ENCODE assay signal across 9 cellular contexts in the genomic region with DNA sequence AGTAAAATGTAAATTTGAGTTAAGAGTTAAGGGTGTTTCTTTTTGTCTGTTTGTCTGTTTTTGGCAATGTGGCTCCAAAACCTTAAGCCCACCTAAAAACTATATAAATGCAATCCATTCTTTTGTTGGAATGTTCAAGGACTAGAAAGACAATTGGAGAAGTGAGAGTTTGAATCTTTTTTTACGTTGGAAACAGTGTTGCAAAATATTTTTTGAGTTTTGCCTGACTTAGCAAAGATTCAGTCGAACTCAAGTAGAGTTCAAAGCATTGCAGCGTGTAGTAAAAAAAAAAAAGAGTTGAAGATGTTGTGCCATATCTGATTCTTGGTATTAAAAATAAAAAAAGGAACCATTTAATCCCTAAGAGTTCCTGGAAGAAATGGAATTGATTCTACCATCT. TPM values are rescaled to one million over a fixed set of nuclear protein-coding genes. Genes with fewer than 3 reads are reported as not detected.
DNase-seq lines count a peak whose midpoint lies in the region; ATAC-seq and TF ChIP-seq lines count a peak whose summit lies in the region.
"Had no signal": no experiment of that assay in that cellular context is flagged by ENCODE, and none has a peak within 500 bp of the region (broad histone marks: within the 10 kb centered on the region; RNA-seq: fewer than 3 reads in every experiment).

No MANE protein-coding gene starts in this region.

- peaks cover 68% of the 10 kb centered on the region for H3K27me3 Mint-ChIP-seq in stimulated activated naive CD8-positive, alpha-beta T cell treated with anti-CD3 and anti-CD28 coated beads, Interleukin-15, Interleukin-2, amounts not matched to agents 100 ng/mL and 50 ng/mL, for 24 hours
- peaks cover 83% of the 10 kb centered on the region for H3K27me3 Mint-ChIP-seq in stimulated activated naive CD8-positive, alpha-beta T cell treated with anti-CD3 and anti-CD28 coated beads, Interleukin-15, amount 100 ng/mL, for 72 hours
- H3K27me3 Mint-ChIP-seq in memory B cell: no peaks in the 10 kb centered on the region

- peaks cover 17% of the 10 kb centered on the region for H3K4me1 Mint-ChIP-seq in stimulated activated naive CD8-positive, alpha-beta T cell treated with anti-CD3 and anti-CD28 coated beads, Interleukin-15, Interleukin-2, amounts not matched to agents 100 ng/mL and 50 ng/mL, for 24 hours (ENCODE audit: low read depth)
- H3K4me1 Mint-ChIP-seq in stimulated activated naive CD8-positive, alpha-beta T cell treated with anti-CD3 and anti-CD28 coated beads, Interleukin-15, amount 100 ng/mL, for 72 hours: peaks cover 6% of the 10 kb centered on the region
- H3K4me1 Mint-ChIP-seq in memory B cell: peaks cover 50% of the 10 kb centered on the region

- WGBS in adrenal gland, 4 donors: 60 to 73% (median 70%) methylated on average over 3 of the region's 3 CpGs

- H3K4me3 Mint-ChIP-seq in stimulated activated naive CD8-positive, alpha-beta T cell treated with anti-CD3 and anti-CD28 coated beads, Interleukin-15, Interleukin-2, amounts not matched to agents 100 ng/mL and 50 ng/mL, for 24 hours: peak overlapping the region; percentile 77
- H3K4me3 Mint-ChIP-seq in stimulated activated naive CD8-positive, alpha-beta T cell treated with anti-CD3 and anti-CD28 coated beads, Interleukin-15, amount 100 ng/mL, for 72 hours: no peak overlapping the region
- peak overlapping the region; percentile 99 for H3K4me3 Mint-ChIP-seq in memory B cell

- TF ChIP-seq CTCF in adrenal gland (IDR thresholded peaks at IDR 0.05) (no peak), brain microvascular endothelial cell (IDR thresholded peaks at IDR 0.05; ENCODE audit: low read depth, low read length, missing control alignments) (no peak)

- H3K27me3 ChIP-seq in adrenal gland (peaks cover 25% of the 10 kb centered on the region), brain microvascular endothelial cell (replicated peaks) (peaks cover 22% of the 10 kb centered on the region)

- H3K4me1 ChIP-seq in adrenal gland (replicated peaks in 1 of 2): peaks cover 0 to 8% of the 10 kb centered on the region in 2 donors

- H3K9me3 Mint-ChIP-seq in stimulated activated naive CD8-positive, alpha-beta T cell treated with anti-CD3 and anti-CD28 coated beads, Interleukin-15, Interleukin-2, amounts not matched to agents 100 ng/mL and 50 ng/mL, for 24 hours: no peaks in the 10 kb centered on the region
- no peaks in the 10 kb centered on the region for H3K9me3 Mint-ChIP-seq in stimulated activated naive CD8-positive, alpha-beta T cell treated with anti-CD3 and anti-CD28 coated beads, Interleukin-15, amount 100 ng/mL, for 72 hours
- H3K9me3 Mint-ChIP-seq in memory B cell: no peaks in the 10 kb centered on the region

- H3K4me3 ChIP-seq in adrenal gland (peak overlapping the region in 1 of 4 donors; percentile 46), brain microvascular endothelial cell (ENCODE audit: low read depth, low read length) (no peak overlapping the region)

- no peaks in the 10 kb centered on the region for H3K9me3 ChIP-seq in adrenal gland (replicated peaks in 1 of 3)

- no peak for TF ChIP-seq POLR2A in adrenal gland (IDR thresholded peaks at IDR 0.05)

- no peaks in the 10 kb centered on the region for H3K36me3 Mint-ChIP-seq in stimulated activated naive CD8-positive, alpha-beta T cell treated with anti-CD3 and anti-CD28 coated beads, Interleukin-15, Interleukin-2, amounts not matched to agents 100 ng/mL and 50 ng/mL, for 24 hours (ENCODE audit: low read depth)
- H3K36me3 Mint-ChIP-seq in memory B cell: peaks cover 2% of the 10 kb centered on the region

- DNase-seq in stimulated activated naive CD8-positive, alpha-beta T cell treated with anti-CD3 and anti-CD28 coated beads, Interleukin-15, amount 100 ng/mL, for 72 hours: no peak
- DNase-seq in adrenal gland: no peak
- DNase-seq in memory B cell (ENCODE audit: low spot score in 2 of 2): no peak
- no peak for DNase-seq in brain microvascular endothelial cell
- DNase-seq: NCI-H2227 treated with DMSO at 0.1 percent for 48 hours had no signal

- peak overlapping the region in 3 of 5 donors; percentile 21 to 87 (median 66) for H3K27ac ChIP-seq in adrenal gland
- H3K27ac ChIP-seq in brain microvascular endothelial cell: no peak overlapping the region

- H3K27ac Mint-ChIP-seq in stimulated activated naive CD8-positive, alpha-beta T cell treated with anti-CD3 and anti-CD28 coated beads, Interleukin-15, Interleukin-2, amounts not matched to agents 100 ng/mL and 50 ng/mL, for 24 hours: no peak overlapping the region
- no peak overlapping the region for H3K27ac Mint-ChIP-seq in stimulated activated naive CD8-positive, alpha-beta T cell treated with anti-CD3 and anti-CD28 coated beads, Interleukin-15, amount 100 ng/mL, for 72 hours
- peak overlapping the region; percentile 99 for H3K27ac Mint-ChIP-seq in memory B cell

- intact Hi-C loops in adrenal gland (cut with DNase I): no loop called here

- in situ Hi-C loops in brain microvascular endothelial cell (cut with HindIII; ENCODE audit: low pct_ligation_motif_present, low sequenced_read_pairs): no loop called here

- no peaks in the 10 kb centered on the region for H3K36me3 ChIP-seq in adrenal gland (replicated peaks in 1 of 2)
- H3K36me3 ChIP-seq in brain microvascular endothelial cell (replicated peaks): no peaks in the 10 kb centered on the region

- no peak for ATAC-seq in stimulated activated naive CD8-positive, alpha-beta T cell treated with anti-CD3 and anti-CD28 coated beads, Interleukin-15, amount 100 ng/mL, for 72 hours
- no peak for ATAC-seq in memory B cell (ENCODE audit: low read depth)
- no peak for ATAC-seq in GM18502 (IDR thresholded peaks at IDR 0.05; ENCODE audit: poor library complexity, unreplicated experiment)
- ATAC-seq in HG02763 (IDR thresholded peaks at IDR 0.05; ENCODE audit: unreplicated experiment): no peak
- no peak for ATAC-seq in HG03097 (IDR thresholded peaks at IDR 0.05; ENCODE audit: low FRiP score, unreplicated experiment)

RNA-seq across cellular contexts. Expression of gene SYK, which starts 0.9 kb away (rescaled TPM):
- 10 to 100 TPM; 11.8 to 21.5 (median 18.3) TPM for total RNA-seq in adrenal gland
- polyA plus RNA-seq in adrenal gland: 1 to 10 TPM; 3.0 to 6.9 (median 3.9) TPM

Comparison
In these comparisons a context has a peak if more than half of its experiments do, and no peak if none do; other contexts are left out.
1. H3K4me3 Mint-ChIP-seq: peak in stimulated activated naive CD8-positive, alpha-beta T cell treated with anti-CD3 and anti-CD28 coated beads, Interleukin-15, Interleukin-2, amounts not matched to agents 100 ng/mL and 50 ng/mL, for 24 hours (single experiment) and memory B cell (single experiment); none in stimulated activated naive CD8-positive, alpha-beta T cell treated with anti-CD3 and anti-CD28 coated beads, Interleukin-15, amount 100 ng/mL, for 72 hours (0 of 2).